Comparison of ENCODE assay signal across 10 cellular contexts in the genomic region with DNA sequence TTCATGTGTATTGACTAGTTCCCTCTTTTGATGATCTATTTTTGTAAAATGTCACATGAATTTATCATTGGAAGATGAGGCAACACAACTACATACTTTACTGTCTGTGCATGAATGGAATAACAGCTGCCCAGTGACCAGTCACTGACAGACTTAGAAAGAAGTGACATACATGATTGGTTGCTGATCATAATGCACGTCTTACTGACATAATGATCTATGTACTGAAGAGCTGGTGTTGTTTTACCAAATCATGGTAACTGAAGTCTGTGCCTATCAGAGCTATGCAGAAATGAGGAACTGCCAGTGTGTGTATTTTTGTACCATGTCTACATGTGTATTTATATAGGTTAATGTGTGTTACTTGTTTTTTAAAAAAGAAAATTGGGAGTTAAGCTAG.
DNase-seq lines count a peak whose midpoint lies in the region; ATAC-seq lines count a peak whose summit lies in the region.
"Had no signal": no experiment of that assay in that cellular context is flagged by ENCODE, and none has a peak within 500 bp of the region (broad histone marks: within the 10 kb centered on the region; RNA-seq: fewer than 3 reads in every experiment).

No MANE protein-coding gene starts in this region.

- DNase-seq in GDM1 (lab: John Stamatoyannopoulos, UW) (peak; percentile 59), SIG-M5 (lab: John Stamatoyannopoulos, UW) (peak; percentile 94), memory B cell (ENCODE audit: low spot score in 2 of 2) (peak in 1 of 2 donors; percentile 21), SW 1271 (lab: John Stamatoyannopoulos, UW) (no peak), NCI-H69 (lab: John Stamatoyannopoulos, UW) (no peak)
- no peak for DNase-seq in activated effector memory CD4-positive, alpha-beta T cell treated with Interleukin-2 at 50 U/mL for 16 hours
- DNase-seq: NCI-H1092 had no signal

- peaks cover 3% of the 10 kb centered on the region for H3K36me3 Mint-ChIP-seq in memory B cell

- H3K9me3 Mint-ChIP-seq in memory B cell: no peaks in the 10 kb centered on the region

- H3K27me3 Mint-ChIP-seq in memory B cell: no peaks in the 10 kb centered on the region

- peaks cover 42% of the 10 kb centered on the region for H3K4me1 Mint-ChIP-seq in memory B cell

- H3K4me3 Mint-ChIP-seq in memory B cell: peak overlapping the region; percentile 58

- ATAC-seq in HG02981 (IDR thresholded peaks at IDR 0.05; ENCODE audit: unreplicated experiment) (peak; percentile 30), memory B cell (ENCODE audit: low read depth) (peak; percentile 55), HG02870 (IDR thresholded peaks at IDR 0.05; ENCODE audit: unreplicated experiment) (no peak)
- ATAC-seq: Panc1 had no signal

- H3K27ac Mint-ChIP-seq in memory B cell: peak overlapping the region; percentile 86

Comparison
In these comparisons a context has a peak if more than half of its experiments do, and no peak if none do; other contexts are left out.
1. DNase-seq: peak in GDM1 (single experiment) and SIG-M5 (single experiment); none in SW 1271 (0 of 2), activated effector memory CD4-positive, alpha-beta T cell treated with Interleukin-2 at 50 U/mL for 16 hours (single experiment) and NCI-H69 (single experiment).